Comparison of ENCODE assay signal across 26 cellular contexts in the genomic region with DNA sequence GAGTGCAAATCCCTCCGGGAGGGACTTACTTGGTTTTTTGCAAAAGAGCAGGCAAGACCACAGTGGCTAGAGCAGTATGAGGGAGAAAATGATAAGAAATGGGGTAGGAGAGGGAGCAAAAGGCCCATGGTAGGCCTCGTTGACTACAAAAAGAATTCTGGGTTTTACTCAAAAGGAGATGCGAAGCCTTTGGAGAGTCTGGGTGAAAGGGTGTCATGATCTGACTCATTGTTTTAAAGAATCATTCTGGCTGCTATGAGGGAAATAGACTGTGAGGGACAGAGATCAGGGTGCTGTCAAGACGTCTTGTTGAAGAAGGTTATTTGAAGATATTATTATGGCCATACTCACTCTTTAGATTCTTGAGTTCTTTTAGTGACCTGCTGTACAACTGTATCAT. TPM values are rescaled to one million over a fixed set of nuclear protein-coding genes. Genes with fewer than 3 reads are reported as not detected.
DNase-seq lines count a peak whose midpoint lies in the region; ATAC-seq lines count a peak whose summit lies in the region.
"Had no signal": no experiment of that assay in that cellular context is flagged by ENCODE, and none has a peak within 500 bp of the region (broad histone marks: within the 10 kb centered on the region; RNA-seq: fewer than 3 reads in every experiment).

No MANE protein-coding gene starts in this region.

- H3K27ac Mint-ChIP-seq in activated naive CD4-positive, alpha-beta T cell treated with anti-CD3 and anti-CD28 coated beads for 36 hours, result no peak overlapping the region
- H3K27ac Mint-ChIP-seq in activated CD8-positive, alpha-beta memory T cell treated with anti-CD3 and anti-CD28 coated beads, Interleukin-2, amount 10 ng/mL, durations not matched to agents 7 days and 5 days, result no peak overlapping the region
- H3K27ac Mint-ChIP-seq: naive thymus-derived CD4-positive, alpha-beta T cell had no signal

- DNase-seq in activated naive CD4-positive, alpha-beta T cell treated with anti-CD3 and anti-CD28 coated beads for 36 hours, result peak; percentile 9
- no peak for DNase-seq in activated naive CD4-positive, alpha-beta T cell treated with Interleukin-2 at 50 U/mL for 16 hours
- DNase-seq in stimulated activated naive CD8-positive, alpha-beta T cell treated with anti-CD3 and anti-CD28 coated beads, Interleukin-15, Interleukin-2, amounts not matched to agents 100 U/mL and 50 U/mL, for 24 hours, result no peak
- DNase-seq in GDM1 (lab: John Stamatoyannopoulos, UW), result no peak
- no peak for DNase-seq in superior temporal gyrus (ENCODE audit: extremely low spot score)
- DNase-seq in activated CD8-positive, alpha-beta memory T cell treated with anti-CD3 and anti-CD28 coated beads, Interleukin-2, amount 10 ng/mL, durations not matched to agents 7 days and 5 days, result no peak
- DNase-seq: activated CD4-positive, alpha-beta T cell treated with anti-CD3 and anti-CD28 coated beads for 4 hours; activated CD8-positive, alpha-beta memory T cell treated with anti-CD3 and anti-CD28 coated beads, Interleukin-2, amount 50 U/mL, for 4 hours; activated effector memory CD4-positive, alpha-beta T cell treated with Interleukin-2 at 50 U/mL for 16 hours; BE2C; brain microvascular endothelial cell; DMS53; effector CD8-positive, alpha-beta T cell; erythroblast; foreskin fibroblast; heart right ventricle; naive thymus-derived CD4-positive, alpha-beta T cell; NCI-H1105; NCI-H2029 treated with DMSO at 0.1 percent for 48 hours; NCI-H226; NCI-H82; substantia nigra had no signal

- peaks cover 22% of the 10 kb centered on the region for H3K4me1 Mint-ChIP-seq in activated naive CD4-positive, alpha-beta T cell treated with anti-CD3 and anti-CD28 coated beads for 36 hours (ENCODE audit: low read depth)
- peaks cover 7% of the 10 kb centered on the region for H3K4me1 Mint-ChIP-seq in activated CD8-positive, alpha-beta memory T cell treated with anti-CD3 and anti-CD28 coated beads, Interleukin-2, amount 10 ng/mL, durations not matched to agents 7 days and 5 days

- no peak overlapping the region for H3K4me3 Mint-ChIP-seq in activated naive CD4-positive, alpha-beta T cell treated with anti-CD3 and anti-CD28 coated beads for 36 hours
- H3K4me3 Mint-ChIP-seq in activated CD8-positive, alpha-beta memory T cell treated with anti-CD3 and anti-CD28 coated beads, Interleukin-2, amount 10 ng/mL, durations not matched to agents 7 days and 5 days, result no peak overlapping the region
- H3K4me3 Mint-ChIP-seq: naive thymus-derived CD4-positive, alpha-beta T cell had no signal

- ATAC-seq in HG02884 (IDR thresholded peaks at IDR 0.05; ENCODE audit: unreplicated experiment) (peak; percentile 41), HG03565 (IDR thresholded peaks at IDR 0.05; ENCODE audit: unreplicated experiment) (peak; percentile 75)
- ATAC-seq in stimulated activated naive CD8-positive, alpha-beta T cell treated with anti-CD3 and anti-CD28 coated beads, Interleukin-15, Interleukin-2, amounts not matched to agents 100 U/mL and 50 U/mL, for 24 hours, result peak; percentile 28
- no peak for ATAC-seq in activated CD8-positive, alpha-beta memory T cell treated with anti-CD3 and anti-CD28 coated beads, Interleukin-2, amount 10 ng/mL, durations not matched to agents 7 days and 5 days
- ATAC-seq: HCT116; heart right ventricle; naive thymus-derived CD4-positive, alpha-beta T cell; SK-N-SH treated with all-trans-retinoic acid at 6 μM for 48 hours had no signal

- H3K27me3 Mint-ChIP-seq in activated naive CD4-positive, alpha-beta T cell treated with anti-CD3 and anti-CD28 coated beads for 36 hours (ENCODE audit: low read depth), result no peaks in the 10 kb centered on the region
- no peaks in the 10 kb centered on the region for H3K27me3 Mint-ChIP-seq in activated CD8-positive, alpha-beta memory T cell treated with anti-CD3 and anti-CD28 coated beads, Interleukin-2, amount 10 ng/mL, durations not matched to agents 7 days and 5 days
- H3K27me3 Mint-ChIP-seq: naive thymus-derived CD4-positive, alpha-beta T cell had no signal

- H3K9me3 Mint-ChIP-seq in activated naive CD4-positive, alpha-beta T cell treated with anti-CD3 and anti-CD28 coated beads for 36 hours, result no peaks in the 10 kb centered on the region
- no peaks in the 10 kb centered on the region for H3K9me3 Mint-ChIP-seq in activated CD8-positive, alpha-beta memory T cell treated with anti-CD3 and anti-CD28 coated beads, Interleukin-2, amount 10 ng/mL, durations not matched to agents 7 days and 5 days (ENCODE audit: low read depth)

- intact Hi-C loops in activated naive CD4-positive, alpha-beta T cell treated with anti-CD3 and anti-CD28 coated beads for 36 hours (cut with micrococcal nuclease), result loop anchor here (10.0 kb wide), 1 partner anchor 524 kb away; no protein-coding TSS in a partner anchor

- peaks cover 6% of the 10 kb centered on the region for H3K36me3 Mint-ChIP-seq in activated naive CD4-positive, alpha-beta T cell treated with anti-CD3 and anti-CD28 coated beads for 36 hours (ENCODE audit: low read depth)
- H3K36me3 Mint-ChIP-seq in activated CD8-positive, alpha-beta memory T cell treated with anti-CD3 and anti-CD28 coated beads, Interleukin-2, amount 10 ng/mL, durations not matched to agents 7 days and 5 days, result peaks cover 5% of the 10 kb centered on the region

- CTCF ChIA-PET in activated naive CD4-positive, alpha-beta T cell treated with anti-CD3 and anti-CD28 coated beads for 36 hours (lab: Charles Lee), result interaction anchor here (0.7 kb wide), 1 partner anchor 36 kb away, joined by 3 read pairs; no protein-coding TSS in a partner anchor
- CTCF ChIA-PET in activated CD8-positive, alpha-beta memory T cell treated with anti-CD3 and anti-CD28 coated beads, Interleukin-2, amount 10 ng/mL, durations not matched to agents 7 days and 5 days (lab: Charles Lee), result interaction anchor here (1.4 kb wide), 1 partner anchor 16 kb away, joined by 6 read pairs; no protein-coding TSS in a partner anchor

RNA-seq across cellular contexts. Expression of a gene that starts 13.0 kb away (rescaled TPM):
- 1 to 10 TPM; 6.9 to 8.2 TPM for total RNA-seq in activated naive CD4-positive, alpha-beta T cell treated with anti-CD3 and anti-CD28 coated beads for 36 hours
- 10 to 100 TPM in 1 of 2 experiments, 1 to 10 TPM in 1; 7.3 to 12.7 TPM for total RNA-seq in activated CD8-positive, alpha-beta memory T cell treated with anti-CD3 and anti-CD28 coated beads, Interleukin-2, amount 10 ng/mL, durations not matched to agents 7 days and 5 days
